Comparison of ENCODE assay signal across 10 cellular contexts in genomic region chr15:88920186-88920891, GRCh38. TPM values are rescaled to one million over a fixed set of nuclear protein-coding genes. Genes with fewer than 3 reads are reported as not detected.
DNase-seq lines count a peak whose midpoint lies in the region; ATAC-seq and TF ChIP-seq lines count a peak whose summit lies in the region.
"Had no signal": no experiment of that assay in that cellular context is flagged by ENCODE, and none has a peak within 500 bp of the region (broad histone marks: within the 10 kb centered on the region; RNA-seq: fewer than 3 reads in every experiment).

No MANE protein-coding gene starts in this region.

- no peaks in the 10 kb centered on the region for H3K79me1 ChIP-seq in trophoblast cell (ENCODE audit: low read length)

- no peak overlapping the region for H3K4me3 ChIP-seq in A673 (ENCODE audit: low read depth, low read length, poor library complexity, severe bottlenecking)
- H3K4me3 ChIP-seq in fibroblast of villous mesenchyme (ENCODE audit: low read depth, low read length): no peak overlapping the region
- H3K4me3 ChIP-seq in coronary artery: no peak overlapping the region
- H3K4me3 ChIP-seq in trophoblast cell (ENCODE audit: low read depth, low read length): no peak overlapping the region

- H2AFZ ChIP-seq in trophoblast cell (ENCODE audit: insufficient read depth, low read length, poor library complexity): no peak overlapping the region

- H3K27ac Mint-ChIP-seq in WTC11: no peak overlapping the region

- no peak overlapping the region for H3K27ac ChIP-seq in A673 (ENCODE audit: low read depth, low read length, poor library complexity, severe bottlenecking)
- no peak overlapping the region for H3K27ac ChIP-seq in coronary artery
- no peak overlapping the region for H3K27ac ChIP-seq in trophoblast cell (ENCODE audit: low read depth, low read length)
- H3K27ac ChIP-seq: C4-2B had no signal

- no peak overlapping the region for H3K4me2 ChIP-seq in trophoblast cell (ENCODE audit: low read length)

- no peak overlapping the region for H4K91ac ChIP-seq in trophoblast cell (ENCODE audit: low read depth, low read length)

- no peaks in the 10 kb centered on the region for H3K36me3 ChIP-seq in A673 (ENCODE audit: insufficient read depth, low read length, poor library complexity, severe bottlenecking)
- H3K36me3 ChIP-seq in trophoblast cell (ENCODE audit: control insufficient read depth in 1 of 2, insufficient read depth in 2 of 2, low read length in 2 of 2): no peaks in the 10 kb centered on the region

- no peak overlapping the region for H2BK5ac ChIP-seq in trophoblast cell (ENCODE audit: low read depth, low read length, poor library complexity)

- H3K9me3 Mint-ChIP-seq in WTC11: peaks cover 13% of the 10 kb centered on the region

- H3K79me2 ChIP-seq in trophoblast cell (ENCODE audit: control insufficient read depth, insufficient read depth, low read length, poor library complexity): no peaks in the 10 kb centered on the region

- H2BK120ac ChIP-seq in trophoblast cell (ENCODE audit: insufficient read depth, low read length, poor library complexity): no peak overlapping the region

- WGBS in trophoblast cell (ENCODE audit: extremely low coverage, insufficient coverage, insufficient read length): no CpG with 5 or more reads among the region's 9 CpGs

- no peak overlapping the region for H2AK5ac ChIP-seq in trophoblast cell (ENCODE audit: low read length)

- intact Hi-C loops in A673 (cut with micrococcal nuclease; ENCODE audit: unreplicated experiment): no loop called here

- H3K4ac ChIP-seq in trophoblast cell (ENCODE audit: low read depth, low read length): no peak overlapping the region

- H3K9ac ChIP-seq in trophoblast cell (ENCODE audit: low read length): no peak overlapping the region

- no peak for ATAC-seq in WTC11

- TF ChIP-seq CTCF in A673 (conservative IDR thresholded peaks at IDR 0.05; ENCODE audit: low read depth, low read length) (no peak), WTC11 (IDR thresholded peaks at IDR 0.05) (no peak), fibroblast of villous mesenchyme (IDR thresholded peaks at IDR 0.05; ENCODE audit: insufficient read depth, low read depth, low read length) (no peak), coronary artery (IDR thresholded peaks at IDR 0.05) (no peak)

- no peaks in the 10 kb centered on the region for H3K27me3 Mint-ChIP-seq in WTC11 (ENCODE audit: low read depth)

- H3K36me3 Mint-ChIP-seq in WTC11: peaks cover 2% of the 10 kb centered on the region

- no peak overlapping the region for H3K18ac ChIP-seq in trophoblast cell (ENCODE audit: low read length)

- BruUV-seq in A673 (replicated peaks; lab: Mats Ljungman, UMichigan): TSS peak; percentile 71

- H4K12ac ChIP-seq in trophoblast cell (ENCODE audit: low read depth, low read length): no peak overlapping the region

- POLR2A ChIA-PET in A673 (lab: Charles Lee; ENCODE audit: low non-redundant PET) (no interaction called here), WTC11 (lab: Charles Lee) (interaction anchor here (0.6 to 1.2 kb wide), 4 partner anchors 15 to 952 kb away, joined by 3 to 7 read pairs (median 4); no protein-coding TSS in a partner anchor)

- no peak overlapping the region for H3K23ac ChIP-seq in trophoblast cell (ENCODE audit: low read length)

- peaks cover 11% of the 10 kb centered on the region for H3K4me1 ChIP-seq in A673 (ENCODE audit: insufficient read depth, low read length, poor library complexity, severe bottlenecking)
- H3K4me1 ChIP-seq in trophoblast cell (ENCODE audit: control insufficient read depth in 1 of 2, insufficient read depth in 2 of 2, low read length in 2 of 2): no peaks in the 10 kb centered on the region

- H3K9me3 ChIP-seq in A673 (ENCODE audit: low read depth, low read length, poor library complexity, severe bottlenecking): no peaks in the 10 kb centered on the region
- no peaks in the 10 kb centered on the region for H3K9me3 ChIP-seq in trophoblast cell (ENCODE audit: insufficient read depth, low read depth, low read length)

- no peaks in the 10 kb centered on the region for H3K27me3 ChIP-seq in A673 (replicated peaks; ENCODE audit: insufficient read depth, low read depth, low read length, poor library complexity)
- no peaks in the 10 kb centered on the region for H3K27me3 ChIP-seq in trophoblast cell (ENCODE audit: insufficient read depth, low read length)

- H3K4me1 Mint-ChIP-seq in WTC11: peaks cover 11% of the 10 kb centered on the region

- H2BK12ac ChIP-seq in trophoblast cell (ENCODE audit: low read length): no peak overlapping the region

- no peak overlapping the region for H4K8ac ChIP-seq in trophoblast cell (ENCODE audit: low read depth, low read length)

- DNase-seq in A673 (ENCODE audit: low spot score) (no peak), HCEC 1CT (peak; percentile 83), WTC11 (ENCODE audit: low spot score) (no peak), fibroblast of villous mesenchyme (ENCODE audit: low read depth) (peak; percentile 80), coronary artery (ENCODE audit: low spot score) (no peak), NCI-H526 (lab: John Stamatoyannopoulos, UW) (no peak), HT-29 (ENCODE audit: low spot score) (no peak), trophoblast cell (no peak)
- DNase-seq: NCI-H345 had no signal

- CTCF ChIA-PET in A673 (lab: Charles Lee): no interaction called here
- CTCF ChIA-PET in WTC11 (lab: Charles Lee): interaction anchor here (0.7 to 1.2 kb wide), 2 partner anchors 15 to 84 kb away, joined by 4 to 5 read pairs; no protein-coding TSS in a partner anchor

- no peak overlapping the region for H3K14ac ChIP-seq in trophoblast cell (ENCODE audit: low read length)

- no peak overlapping the region for H3K4me3 Mint-ChIP-seq in WTC11

TF ChIP-seq in WTC11, 78 proteins besides CTCF, POLR2A, EP300 and RAD21:
- TF ChIP-seq FOXP1 (CRISPR knock-in tag; IDR thresholded peaks at IDR 0.05; ENCODE audit: borderline replicate concordance) (no peak), SMAD4 (CRISPR knock-in tag; IDR thresholded peaks at IDR 0.05) (no peak), ELF4 (CRISPR knock-in tag; IDR thresholded peaks at IDR 0.05; ENCODE audit: low read depth) (no peak), NFE2L1 (CRISPR knock-in tag; IDR thresholded peaks at IDR 0.05) (0 out of 2 replicates have a peak, but pooled peaks have one; percentile 18), RORB (CRISPR knock-in tag; IDR thresholded peaks at IDR 0.05) (no peak), ZMAT4 (CRISPR knock-in tag; IDR thresholded peaks at IDR 0.05) (no peak)
- TF ChIP-seq, protein P1, sequence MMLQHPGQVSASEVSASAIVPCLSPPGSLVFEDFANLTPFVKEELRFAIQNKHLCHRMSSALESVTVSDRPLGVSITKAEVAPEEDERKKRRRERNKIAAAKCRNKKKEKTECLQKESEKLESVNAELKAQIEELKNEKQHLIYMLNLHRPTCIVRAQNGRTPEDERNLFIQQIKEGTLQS (CRISPR knock-in tag; conservative IDR thresholded peaks at IDR 0.05): no peak

RNA-seq across cellular contexts. Expression of gene MFGE8, which starts 7.2 kb away (rescaled TPM):
- total RNA-seq in A673 (2021) (118 and 129 TPM in 2 replicates), WTC11 (2021) (719 to 847 TPM (median 814 TPM) in 3 replicates), fibroblast of villous mesenchyme (158 and 168 TPM in 2 replicates)
- 27.0 and 38.1 TPM in 2 replicates for total RNA-seq in HT-29 (2014; rRNA removed; shearing (Covaris generic))
- polyA plus RNA-seq in trophoblast cell (2013): 445 and 464 TPM in 2 replicates

RNA-seq across cellular contexts. Expression of gene HAPLN3, which starts 25.0 kb away (rescaled TPM):
- 1.4 and 2.0 TPM in 2 replicates for total RNA-seq in A673 (2021)
- total RNA-seq in WTC11 (2021): 50.6 to 65.9 TPM (median 65.2 TPM) in 3 replicates
- total RNA-seq in fibroblast of villous mesenchyme: 5.2 and 8.1 TPM in 2 replicates
- total RNA-seq in HT-29 (2014; rRNA removed; shearing (Covaris generic)): 1.2 and 2.3 TPM in 2 replicates
- polyA plus RNA-seq in trophoblast cell (2013): 32.5 and 37.3 TPM in 2 replicates

Comparison
In these comparisons a context has a peak if more than half of its experiments do, and no peak if none do; other contexts are left out.
1. DNase-seq: peak in HCEC 1CT (single experiment) and fibroblast of villous mesenchyme (single experiment); none in A673 (single experiment), WTC11 (single experiment), coronary artery (single experiment), NCI-H526 (0 of 2), HT-29 (single experiment) and trophoblast cell (0 of 2).